ENCODE assay signal across 16 cellular contexts in the genomic region with DNA sequence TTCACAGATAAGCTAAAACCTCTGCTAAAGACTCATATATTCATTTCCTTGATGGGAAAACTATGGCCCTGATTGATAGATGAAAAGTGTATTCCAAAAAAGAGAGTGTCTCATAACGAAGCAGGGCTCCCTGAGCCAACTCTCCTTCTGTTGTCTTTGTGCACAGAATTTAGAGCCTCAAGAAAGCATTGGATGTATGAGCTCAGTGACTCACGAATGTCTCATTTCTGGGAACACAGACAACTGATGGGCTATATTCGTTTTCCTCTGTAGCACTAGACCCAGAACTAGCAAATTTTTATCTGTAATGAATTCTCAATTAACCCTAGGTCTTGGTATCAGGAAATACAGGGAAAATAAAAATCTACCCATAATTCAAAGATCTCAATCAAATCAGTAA.
DNase-seq lines count a peak whose midpoint lies in the region; FAIRE-seq and TF ChIP-seq lines count a peak whose summit lies in the region.
"Had no signal": no experiment of that assay in that cellular context is flagged by ENCODE, and none has a peak within 500 bp of the region (broad histone marks: within the 10 kb centered on the region; RNA-seq: fewer than 3 reads in every experiment).

No MANE protein-coding gene starts in this region.

- no peaks in the 10 kb centered on the region for H3K4me1 ChIP-seq in adrenal gland (replicated peaks in 1 of 2)

- peaks cover 10 to 45% of the 10 kb centered on the region in 2 donors for H3K36me3 Mint-ChIP-seq in CD14-positive monocyte

- no peak overlapping the region for H3K27ac ChIP-seq in adrenal gland
- H3K27ac ChIP-seq: SK-N-MC had no signal

- intact Hi-C loops in adrenal gland (cut with DNase I) (no loop called here), CD14-positive monocyte (cut with micrococcal nuclease) (no loop called here)

- 32 to 66% (median 54%) methylated on average over 3 of the region's 3 CpGs for WGBS in adrenal gland, 4 donors

- H3K36me3 ChIP-seq in adrenal gland (replicated peaks in 1 of 2), result no peaks in the 10 kb centered on the region

- peak; percentile 69 for FAIRE-seq in RCC 7860 (lab: Jason Lieb, UNC)

- H3K27me3 Mint-ChIP-seq in CD14-positive monocyte (ENCODE audit: low read depth in 3 of 3), result peaks cover 7 to 20% (median 7%) of the 10 kb centered on the region in 3 donors
- H3K27me3 Mint-ChIP-seq: activated CD4-positive, alpha-beta memory T cell treated with anti-CD3 and anti-CD28 coated beads, Interleukin-2, amount 10 ng/mL, durations not matched to agents 7 days and 5 days; naive B cell had no signal

- H3K4me1 Mint-ChIP-seq in CD14-positive monocyte, result peaks cover 18% of the 10 kb centered on the region

- peaks cover 0 to 6% (median 0%) of the 10 kb centered on the region in 7 donors for H3K9me3 Mint-ChIP-seq in CD14-positive monocyte
- H3K9me3 Mint-ChIP-seq: activated CD4-positive, alpha-beta memory T cell treated with anti-CD3 and anti-CD28 coated beads, Interleukin-2, amount 10 ng/mL, durations not matched to agents 7 days and 5 days; activated T-helper 2 cell treated with anti-CD3 and anti-CD28 coated beads, Interferon-gamma antibody, Interleukin-2, Interleukin-4, amounts not matched to agents 10 μg/mL and 5 μg/mL and 100 μg/mL, durations not matched to agents 14 hours and 24 hours and 36 hours; effector memory CD8-positive, alpha-beta T cell had no signal

- H3K27ac Mint-ChIP-seq in CD14-positive monocyte, result no peak overlapping the region
- H3K27ac Mint-ChIP-seq: activated CD4-positive, alpha-beta memory T cell treated with anti-CD3 and anti-CD28 coated beads, Interleukin-2, amount 10 ng/mL, durations not matched to agents 7 days and 5 days; activated T-helper 2 cell treated with anti-CD3 and anti-CD28 coated beads, Interferon-gamma antibody, Interleukin-2, Interleukin-4, amounts not matched to agents 10 μg/mL and 5 μg/mL and 100 μg/mL, durations not matched to agents 14 hours and 24 hours and 36 hours; effector memory CD8-positive, alpha-beta T cell had no signal

- DNase-seq in Daoy (ENCODE audit: low read depth) (peak; percentile 45), RCC 7860 (ENCODE audit: low spot score) (peak; percentile 46), epithelial cell of esophagus (ENCODE audit: low read depth) (peak; percentile 52), non-pigmented ciliary epithelial cell (ENCODE audit: low read depth) (peak; percentile 43), iPS-NIHi7 (ENCODE audit: extremely low spot score) (no peak), NCI-H1694 (lab: John Stamatoyannopoulos, UW) (no peak), adrenal gland (no peak), CD14-positive monocyte (ENCODE audit: low spot score) (no peak)
- DNase-seq: activated CD4-positive, alpha-beta memory T cell treated with anti-CD3 and anti-CD28 coated beads, Interleukin-2, amount 10 ng/mL, durations not matched to agents 7 days and 5 days; DND-41; effector memory CD8-positive, alpha-beta T cell; MV-4-11; naive B cell; stimulated activated CD8-positive, alpha-beta memory T cell treated with anti-CD3 and anti-CD28 coated beads, Interleukin-4, amount 100 ng/mL, for 48 hours had no signal

- no peak for TF ChIP-seq POLR2A in adrenal gland (IDR thresholded peaks at IDR 0.05)

- H3K4me3 ChIP-seq in epithelial cell of esophagus (ENCODE audit: low read length), result no peak overlapping the region
- no peak overlapping the region for H3K4me3 ChIP-seq in adrenal gland
- H3K4me3 ChIP-seq: SK-N-MC had no signal

- no peaks in the 10 kb centered on the region for H3K9me3 ChIP-seq in adrenal gland (replicated peaks in 1 of 3)

- no peak for TF ChIP-seq CTCF in epithelial cell of esophagus (IDR thresholded peaks at IDR 0.05; ENCODE audit: insufficient read depth, low read depth, low read length, missing control alignments)
- TF ChIP-seq CTCF in adrenal gland (IDR thresholded peaks at IDR 0.05), result no peak
- TF ChIP-seq CTCF in CD14-positive monocyte (IDR thresholded peaks at IDR 0.05), result no peak

- H3K4me3 Mint-ChIP-seq in CD14-positive monocyte, result no peak overlapping the region
- H3K4me3 Mint-ChIP-seq: activated CD4-positive, alpha-beta memory T cell treated with anti-CD3 and anti-CD28 coated beads, Interleukin-2, amount 10 ng/mL, durations not matched to agents 7 days and 5 days; effector memory CD8-positive, alpha-beta T cell; naive B cell had no signal

- H3K27me3 ChIP-seq in adrenal gland, result no peaks in the 10 kb centered on the region

Comparison
In these comparisons a context has a peak if more than half of its experiments do, and no peak if none do; other contexts are left out.
1. DNase-seq: peak in Daoy (single experiment), RCC 7860 (single experiment), epithelial cell of esophagus (single experiment) and non-pigmented ciliary epithelial cell (single experiment); none in iPS-NIHi7 (single experiment), NCI-H1694 (single experiment), adrenal gland (0 of 7) and CD14-positive monocyte (single experiment).